In the genomic region with DNA sequence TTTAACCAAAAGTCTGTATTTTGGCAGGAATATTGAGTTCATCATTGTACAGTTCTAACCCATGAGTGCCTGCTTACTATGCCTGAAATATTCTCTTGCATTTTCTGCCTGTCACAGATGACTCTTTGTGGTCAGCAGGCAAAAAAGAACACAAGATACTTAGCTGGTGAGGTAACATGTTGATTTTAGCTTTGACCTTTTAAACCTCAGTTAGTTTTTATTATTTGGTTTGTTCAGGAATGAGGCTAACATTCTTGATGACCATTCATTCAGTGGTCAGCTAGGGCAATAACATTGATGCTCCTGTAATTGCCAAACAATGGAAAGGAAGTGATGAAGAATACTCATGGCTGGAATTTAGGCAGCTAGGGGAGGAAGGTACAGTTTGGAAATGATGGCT, we compare ENCODE assay signal across 18 cellular contexts.
DNase-seq lines count a peak whose midpoint lies in the region; ATAC-seq and TF ChIP-seq lines count a peak whose summit lies in the region.
"Had no signal": no experiment of that assay in that cellular context is flagged by ENCODE, and none has a peak within 500 bp of the region (broad histone marks: within the 10 kb centered on the region; RNA-seq: fewer than 3 reads in every experiment).

No MANE protein-coding gene starts in this region.

- peaks cover 13% of the 10 kb centered on the region for H3K9me3 ChIP-seq in SJSA1 (replicated peaks)
- H3K9me3 ChIP-seq in thyroid gland: no peaks in the 10 kb centered on the region
- no peaks in the 10 kb centered on the region for H3K9me3 ChIP-seq in CD4-positive, alpha-beta memory T cell (ENCODE audit: control insufficient read depth in 1 of 2, low read length in 2 of 2)
- H3K9me3 ChIP-seq: BE2C, pancreas had no signal

- H3K36me3 Mint-ChIP-seq in CD4-positive, alpha-beta memory T cell: no peaks in the 10 kb centered on the region

- no peak for ATAC-seq in HG02642 (IDR thresholded peaks at IDR 0.05; ENCODE audit: poor library complexity, unreplicated experiment)
- ATAC-seq: HCT116 had no signal

- POLR2A ChIA-PET in CD4-positive, alpha-beta memory T cell (lab: Charles Lee; ENCODE audit: partially characterized antibody): no interaction called here

- H3K36me3 ChIP-seq in SJSA1 (no peaks in the 10 kb centered on the region), thyroid gland (no peaks in the 10 kb centered on the region)
- H3K36me3 ChIP-seq in CD4-positive, alpha-beta memory T cell (ENCODE audit: insufficient read depth, low read length): no peaks in the 10 kb centered on the region
- H3K36me3 ChIP-seq: BE2C, pancreas, tibial artery had no signal

- no peaks in the 10 kb centered on the region for H3K27me3 Mint-ChIP-seq in CD4-positive, alpha-beta memory T cell

- TF ChIP-seq CTCF in thyroid gland (IDR thresholded peaks at IDR 0.05) (no peak), lower leg skin (IDR thresholded peaks at IDR 0.05) (no peak)

- H3K27ac ChIP-seq in SJSA1 (peak overlapping the region; percentile 88), thyroid gland (no peak overlapping the region)
- no peak overlapping the region for H3K27ac ChIP-seq in CD4-positive, alpha-beta memory T cell (ENCODE audit: low read depth, low read length)
- H3K27ac ChIP-seq: pancreas, tibial artery had no signal

- H3K4me1 Mint-ChIP-seq in CD4-positive, alpha-beta memory T cell: no peaks in the 10 kb centered on the region

- H3K4me1 ChIP-seq in SJSA1 (replicated peaks) (peaks cover 44% of the 10 kb centered on the region), thyroid gland (no peaks in the 10 kb centered on the region)
- H3K4me1 ChIP-seq in CD4-positive, alpha-beta memory T cell (ENCODE audit: insufficient read depth, low read length): no peaks in the 10 kb centered on the region
- H3K4me1 ChIP-seq: BE2C, pancreas, tibial artery had no signal

- no peak overlapping the region for H3K27ac Mint-ChIP-seq in CD4-positive, alpha-beta memory T cell

- H3K4me3 Mint-ChIP-seq in CD4-positive, alpha-beta memory T cell: no peak overlapping the region

- CTCF ChIA-PET in CD4-positive, alpha-beta memory T cell (lab: Charles Lee; ENCODE audit: partially characterized antibody): no interaction called here

- H3K9me3 Mint-ChIP-seq in CD4-positive, alpha-beta memory T cell: peaks cover 3 to 38% (median 23%) of the 10 kb centered on the region in 8 donors

- TF ChIP-seq POLR2A in thyroid gland (IDR thresholded peaks at IDR 0.05): no peak
- no peak for TF ChIP-seq POLR2A in lower leg skin (IDR thresholded peaks at IDR 0.05)

- intact Hi-C loops in thyroid gland (cut with DNase I) (no loop called here), lower leg skin (cut with DNase I; ENCODE audit: low total_unique reads) (no loop called here)
- intact Hi-C loops in CD4-positive, alpha-beta memory T cell (cut with micrococcal nuclease): no loop called here

- no peak overlapping the region for H3K4me3 ChIP-seq in SJSA1
- no peak overlapping the region for H3K4me3 ChIP-seq in thyroid gland (replicated peaks in 1 of 3)
- no peak overlapping the region for H3K4me3 ChIP-seq in lower leg skin (ENCODE audit: low read depth, poor library complexity, severe bottlenecking)
- H3K4me3 ChIP-seq in CD4-positive, alpha-beta memory T cell (ENCODE audit: low read length in 2 of 2): no peak overlapping the region
- H3K4me3 ChIP-seq: pancreas, tibial artery had no signal

- H3K27me3 ChIP-seq in SJSA1 (replicated peaks) (no peaks in the 10 kb centered on the region), thyroid gland (no peaks in the 10 kb centered on the region)
- no peaks in the 10 kb centered on the region for H3K27me3 ChIP-seq in CD4-positive, alpha-beta memory T cell (ENCODE audit: insufficient read depth, low read length)
- H3K27me3 ChIP-seq: BE2C, pancreas, tibial artery had no signal

- peak; percentile 10 for DNase-seq in EH (ENCODE audit: low read depth)
- peak; percentile 56 to 93 for DNase-seq in SJSA1 (ENCODE audit: low read depth in 1 of 2, low spot score in 2 of 2)
- DNase-seq in fibroblast of peridontal ligament (ENCODE audit: extremely low read depth): peak; percentile 13
- peak; percentile 75 for DNase-seq in non-pigmented ciliary epithelial cell (ENCODE audit: low read depth)
- DNase-seq in thyroid gland: no peak
- DNase-seq in lower leg skin (ENCODE audit: low spot score in 2 of 2): no peak
- DNase-seq in CD4-positive, alpha-beta memory T cell: no peak
- DNase-seq: activated CD4-positive, CD25-positive, alpha-beta regulatory T cell; activated naive CD4-positive, alpha-beta T cell treated with Interleukin-2 at 50 U/mL for 16 hours; BE2C; central memory CD4-positive, alpha-beta T cell; erythroblast; pancreas; stimulated activated CD4-positive, alpha-beta T cell treated with anti-CD3 and anti-CD28 coated beads, Interleukin-1b, Interleukin-23, amount 100 ng/mL, for 48 hours; stimulated activated CD8-positive, alpha-beta memory T cell treated with anti-CD3 and anti-CD28 coated beads, Interleukin-4, amount 100 ng/mL, for 48 hours; tibial artery had no signal

Comparison
In these comparisons a context has a peak if more than half of its experiments do, and no peak if none do; other contexts are left out.
1. DNase-seq: peak in EH (single experiment), SJSA1 (2 of 2), fibroblast of peridontal ligament (single experiment) and non-pigmented ciliary epithelial cell (single experiment); none in thyroid gland (0 of 2), lower leg skin (0 of 2) and CD4-positive, alpha-beta memory T cell (0 of 5).